ENCODE assay signal across 8 cellular contexts in the genomic region with DNA sequence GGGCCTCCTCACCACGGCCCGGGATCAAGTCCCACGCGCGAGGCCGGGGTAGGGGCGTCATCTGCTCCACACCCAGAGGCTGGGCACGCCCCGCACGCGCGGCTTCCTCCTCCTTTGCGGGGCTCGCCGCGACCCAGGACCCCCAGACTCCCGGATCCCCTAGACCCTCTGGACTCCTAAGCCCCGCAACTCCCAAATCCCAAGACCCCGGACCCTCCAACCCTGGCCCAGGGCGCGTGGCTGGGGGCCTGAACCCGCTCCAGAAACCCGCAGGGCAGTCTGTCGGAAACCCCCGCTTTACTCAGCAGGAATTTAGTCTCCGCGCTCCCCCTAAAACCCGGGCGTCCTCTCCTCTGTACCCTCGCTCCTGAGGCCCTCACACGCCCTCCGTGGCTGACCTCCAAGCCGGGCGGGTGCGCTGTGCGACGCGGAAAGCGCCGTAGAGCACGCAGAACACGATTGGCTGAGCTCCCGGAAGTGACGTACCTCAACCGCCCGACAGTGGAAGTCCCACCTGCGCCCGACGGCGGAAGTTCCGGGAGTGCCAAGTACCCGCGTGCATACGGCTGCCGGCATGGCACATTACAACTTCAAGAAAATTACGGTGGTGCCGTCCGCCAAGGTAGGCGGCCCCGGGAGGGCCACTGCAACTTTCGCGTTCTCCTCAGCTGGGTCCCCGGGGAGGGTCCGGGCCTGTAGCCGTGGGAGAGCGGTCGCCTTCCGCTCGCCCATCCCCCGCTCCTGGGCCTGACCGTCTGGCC. TPM values are rescaled to one million over a fixed set of nuclear protein-coding genes. Genes with fewer than 3 reads are reported as not detected.
DNase-seq lines count a peak whose midpoint lies in the region; ATAC-seq and TF ChIP-seq lines count a peak whose summit lies in the region.

A gene (plus strand): TSS at position 529 of the 761 bp plus-strand sequence. CDS start 46 bp downstream, at position 575.

- DNase-seq in AG08396 (ENCODE audit: low spot score): peak; percentile 99
- peak; percentile 71 for DNase-seq in NCI-H2196 treated with DMSO at 0.1 percent for 48 hours (lab: John Stamatoyannopoulos, UW; ENCODE audit: unreplicated experiment)
- peak; percentile 88 for DNase-seq in activated B cell treated with CpG ODN at 0.5 μM for 24 hours
- DNase-seq in caudate nucleus (lab: John Stamatoyannopoulos, UW): peak; percentile 28 to 98 (median 95)
- peak; percentile 98 for DNase-seq in inferior parietal cortex (ENCODE audit: extremely low spot score)
- DNase-seq in spleen: peak; percentile 99

- peaks cover 0 to 9% (median 8%) of the 10 kb centered on the region in 6 donors for H3K36me3 ChIP-seq in spleen

- peak; percentile 97 for ATAC-seq in GM18873 (IDR thresholded peaks at IDR 0.05; ENCODE audit: low FRiP score, unreplicated experiment)
- peak; percentile 95 for ATAC-seq in HG03139 (IDR thresholded peaks at IDR 0.05; ENCODE audit: unreplicated experiment)
- ATAC-seq in activated B cell treated with CpG ODN at 0.5 μM for 24 hours (ENCODE audit: low read depth): peak; percentile 97

- H3K27me3 ChIP-seq in spleen (replicated peaks in 1 of 7): no peaks in the 10 kb centered on the region

- POLR2A ChIA-PET in activated B cell treated with CpG ODN at 0.5 μM for 24 hours (lab: Charles Lee): interaction anchor here (1.0 to 2.7 kb wide), 10 partner anchors 12 to 69 kb away, joined by 3 to 20 read pairs (median 4); a partner anchor contains a TSS

- 0 to 2% (median 0%) methylated on average over 23 to 71 of the region's 71 CpGs for whole genome bisulfite sequencing in spleen, 5 donors

- H3K9me3 Mint-ChIP-seq in activated B cell treated with CpG ODN at 0.5 μM for 24 hours: no peaks in the 10 kb centered on the region

- no peaks in the 10 kb centered on the region for H3K9me3 ChIP-seq in spleen

- H3K27ac Mint-ChIP-seq in activated B cell treated with CpG ODN at 0.5 μM for 24 hours: peak within 1 kb of the TSS; percentile 92

- peak in 1 of 3 donors; percentile 9 for TF ChIP-seq POLR2A in spleen (IDR thresholded peaks at IDR 0.05)

- H3K4me1 ChIP-seq in spleen: peaks cover 22 to 47% (median 36%) of the 10 kb centered on the region in 6 donors

- peaks cover 49% of the 10 kb centered on the region for H3K4me1 Mint-ChIP-seq in activated B cell treated with CpG ODN at 0.5 μM for 24 hours

- H3K4me3 ChIP-seq in spleen: peak within 1 kb of the TSS; percentile 75 to 99 (median 93)

- intact Hi-C loops in activated B cell treated with CpG ODN at 0.5 μM for 24 hours (cut with micrococcal nuclease): loop anchor here (1.0 to 5.0 kb wide), 6 partner anchors 57 to 851 kb away; a partner anchor contains a TSS
- intact Hi-C loops in spleen (cut with DNase I; ENCODE audit: low total_unique reads): no loop called here

- H3K27ac ChIP-seq in caudate nucleus (ENCODE audit: low read depth, low read length) (peak within 1 kb of the TSS; percentile 80), spleen (peak within 1 kb of the TSS; percentile 84 to 95 (median 89))

- TF ChIP-seq CTCF in activated B cell treated with CpG ODN at 0.5 μM for 24 hours (IDR thresholded peaks at IDR 0.05) (no peak), spleen (IDR thresholded peaks at IDR 0.05 in 8 of 11, conservative IDR thresholded peaks at IDR 0.05 in 3 of 11) (peak in 5 of 11 experiments; percentile 19 to 40 (median 36))

- no peaks in the 10 kb centered on the region for H3K27me3 Mint-ChIP-seq in activated B cell treated with CpG ODN at 0.5 μM for 24 hours

- H3K36me3 Mint-ChIP-seq in activated B cell treated with CpG ODN at 0.5 μM for 24 hours (ENCODE audit: low read depth): peaks cover 29% of the 10 kb centered on the region

- CTCF ChIA-PET in activated B cell treated with CpG ODN at 0.5 μM for 24 hours (lab: Charles Lee): interaction anchor here (0.7 kb wide), 1 partner anchor 170 kb away, joined by 3 read pairs; no protein-coding TSS in a partner anchor

- peak within 1 kb of the TSS; percentile 92 for H3K4me3 Mint-ChIP-seq in activated B cell treated with CpG ODN at 0.5 μM for 24 hours

RNA-seq across cellular contexts. Expression of the gene that starts here (rescaled TPM):
- total RNA-seq in activated B cell treated with CpG ODN at 0.5 μM for 24 hours: 68.0 and 73.8 TPM in 2 replicates
- 10 to 100 TPM; 18.9 to 48.6 (median 37.5) TPM for total RNA-seq in spleen
- 10 to 100 TPM; 16.6 to 27.3 (median 25.4) TPM for polyA plus RNA-seq in spleen

Comparison
In these comparisons a context has a peak if more than half of its experiments do, and no peak if none do; other contexts are left out.
1. Peak in every context shown above with its lines: DNase-seq, ATAC-seq, H3K4me3 ChIP-seq and H3K27ac ChIP-seq.